In the genomic region with DNA sequence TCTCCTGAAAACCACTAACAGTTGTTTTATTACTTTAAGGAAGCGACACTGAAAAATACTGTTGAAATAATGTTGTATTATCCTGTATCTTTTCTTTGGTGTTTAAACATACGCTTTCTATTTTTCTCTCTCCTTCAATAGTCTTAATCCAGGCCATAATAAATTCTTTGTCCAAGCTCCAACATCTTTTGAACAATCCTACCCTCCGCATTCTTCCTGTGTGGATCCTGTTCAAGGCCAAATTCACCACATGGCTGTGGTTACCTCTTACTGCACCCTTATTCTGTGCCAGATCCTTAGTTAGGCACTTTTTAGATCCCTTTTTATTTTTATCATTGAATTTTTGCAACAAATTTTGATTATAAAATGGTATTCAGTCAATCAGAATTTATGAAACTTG, we compare ENCODE assay signal across 29 cellular contexts.
"Had no signal": no experiment of that assay in that cellular context is flagged by ENCODE, and none has a peak within 500 bp of the region (broad histone marks: within the 10 kb centered on the region; RNA-seq: fewer than 3 reads in every experiment).

No MANE protein-coding gene starts in this region.

- H3K27me3 ChIP-seq: neutrophil, pancreas, right atrium auricular region, right lobe of liver, sigmoid colon, stomach, thyroid gland, tibial nerve, upper lobe of left lung, vagina had no signal

- H3K9me3 ChIP-seq: neutrophil, pancreas, prostate gland, right atrium auricular region, right lobe of liver, sigmoid colon, stomach, thoracic aorta, thyroid gland, upper lobe of left lung, vagina had no signal

- H3K27ac Mint-ChIP-seq: naive thymus-derived CD8-positive, alpha-beta T cell; natural killer cell treated with Interleukin-12 subunit alpha and Interleukin-12 subunit beta and Interleukin-15 and Interleukin-18, amount 100 ng/mL, for 72 hours; nephron progenitor cell; stimulated activated effector memory CD8-positive, alpha-beta T cell treated with anti-CD3 and anti-CD28 coated beads, Interleukin-12 subunit alpha, Interleukin-12 subunit beta, amount 100 ng/mL, for 72 hours; stimulated activated naive B cell treated with anti-CD40 and anti-IgM and Interleukin-4, amounts not matched to agents 10 μg/mL and 1 μg/mL and 100 μg/mL, for 72 hours; stimulated activated naive CD8-positive, alpha-beta T cell treated with anti-CD3 and anti-CD28 coated beads, Interleukin-15, Interleukin-2, amounts not matched to agents 100 ng/mL and 50 ng/mL, for 24 hours had no signal

- DNase-seq: naive thymus-derived CD8-positive, alpha-beta T cell; nephron progenitor cell; nucleus accumbens; pancreas; retina; right lobe of liver; sigmoid colon; small intestine; stimulated activated CD4-positive, alpha-beta T cell treated with anti-CD3 and anti-CD28 coated beads, Interleukin-15, amount 100 ng/mL, for 24 hours; stimulated activated CD4-positive, alpha-beta T cell treated with anti-CD3 and anti-CD28 coated beads, Interleukin-2, amount 100 ng/mL, for 24 hours; stimulated activated CD4-positive, alpha-beta T cell treated with anti-CD3 and anti-CD28 coated beads, Interleukin-2, amount 100 ng/mL, for 48 hours; stimulated activated CD4-positive, alpha-beta T cell treated with anti-CD3 and anti-CD28 coated beads, Interleukin-4, amount 100 ng/mL, for 24 hours; stimulated activated naive B cell treated with anti-CD40 and anti-IgM and Interleukin-4, amounts not matched to agents 10 μg/mL and 1 μg/mL and 100 μg/mL, for 72 hours; stimulated activated naive CD4-positive, alpha-beta T cell treated with Interleukin-2 at 50 U/mL for 16 hours; stomach; thyroid gland; trophoblast cell; upper lobe of left lung had no signal

- H3K4me3 Mint-ChIP-seq: naive thymus-derived CD8-positive, alpha-beta T cell; natural killer cell treated with Interleukin-12 subunit alpha and Interleukin-12 subunit beta and Interleukin-15 and Interleukin-18, amount 100 ng/mL, for 72 hours; nephron progenitor cell; neural crest cell; stimulated activated effector memory CD8-positive, alpha-beta T cell treated with anti-CD3 and anti-CD28 coated beads, Interleukin-12 subunit alpha, Interleukin-12 subunit beta, amount 100 ng/mL, for 72 hours; stimulated activated naive B cell treated with anti-CD40 and anti-IgM and Interleukin-4, amounts not matched to agents 10 μg/mL and 1 μg/mL and 100 μg/mL, for 72 hours; stimulated activated naive CD8-positive, alpha-beta T cell treated with anti-CD3 and anti-CD28 coated beads, Interleukin-15, Interleukin-2, amounts not matched to agents 100 ng/mL and 50 ng/mL, for 24 hours had no signal

- H3K36me3 Mint-ChIP-seq: naive thymus-derived CD8-positive, alpha-beta T cell; natural killer cell treated with Interleukin-12 subunit alpha and Interleukin-12 subunit beta and Interleukin-15 and Interleukin-18, amount 100 ng/mL, for 72 hours; stimulated activated effector memory CD8-positive, alpha-beta T cell treated with anti-CD3 and anti-CD28 coated beads, Interleukin-12 subunit alpha, Interleukin-12 subunit beta, amount 100 ng/mL, for 72 hours; stimulated activated naive B cell treated with anti-CD40 and anti-IgM and Interleukin-4, amounts not matched to agents 10 μg/mL and 1 μg/mL and 100 μg/mL, for 72 hours had no signal

- H3K4me3 ChIP-seq: pancreas, prostate gland, right atrium auricular region, right lobe of liver, sigmoid colon, stomach, thoracic aorta, thyroid gland, tibial nerve, upper lobe of left lung, vagina had no signal

- H3K9me3 Mint-ChIP-seq: natural killer cell treated with Interleukin-12 subunit alpha and Interleukin-12 subunit beta and Interleukin-15 and Interleukin-18, amount 100 ng/mL, for 72 hours; nephron progenitor cell; neural crest cell; stimulated activated naive B cell treated with anti-CD40 and anti-IgM and Interleukin-4, amounts not matched to agents 10 μg/mL and 1 μg/mL and 100 μg/mL, for 72 hours; stimulated activated naive CD8-positive, alpha-beta T cell treated with anti-CD3 and anti-CD28 coated beads, Interleukin-15, Interleukin-2, amounts not matched to agents 100 ng/mL and 50 ng/mL, for 24 hours had no signal

- FAIRE-seq: pancreas, small intestine, urothelium cell line had no signal

- H3K27me3 Mint-ChIP-seq: naive thymus-derived CD8-positive, alpha-beta T cell; natural killer cell treated with Interleukin-12 subunit alpha and Interleukin-12 subunit beta and Interleukin-15 and Interleukin-18, amount 100 ng/mL, for 72 hours; stimulated activated naive B cell treated with anti-CD40 and anti-IgM and Interleukin-4, amounts not matched to agents 10 μg/mL and 1 μg/mL and 100 μg/mL, for 72 hours; stimulated activated naive CD8-positive, alpha-beta T cell treated with anti-CD3 and anti-CD28 coated beads, Interleukin-15, Interleukin-2, amounts not matched to agents 100 ng/mL and 50 ng/mL, for 24 hours had no signal

- H3K4me1 ChIP-seq: pancreas, prostate gland, right atrium auricular region, right lobe of liver, sigmoid colon, stomach, thyroid gland, tibial nerve, upper lobe of left lung, vagina had no signal

- H3K27ac ChIP-seq: neutrophil, pancreas, prostate gland, right atrium auricular region, right lobe of liver, sigmoid colon, stomach, thoracic aorta, thyroid gland, tibial nerve, upper lobe of left lung, vagina had no signal

- H3K4me1 Mint-ChIP-seq: naive thymus-derived CD8-positive, alpha-beta T cell; nephron progenitor cell; neural crest cell; stimulated activated effector memory CD8-positive, alpha-beta T cell treated with anti-CD3 and anti-CD28 coated beads, Interleukin-12 subunit alpha, Interleukin-12 subunit beta, amount 100 ng/mL, for 72 hours; stimulated activated naive B cell treated with anti-CD40 and anti-IgM and Interleukin-4, amounts not matched to agents 10 μg/mL and 1 μg/mL and 100 μg/mL, for 72 hours had no signal

- H3K36me3 ChIP-seq: neutrophil, pancreas, prostate gland, right atrium auricular region, right lobe of liver, sigmoid colon, stomach, thoracic aorta, thyroid gland, tibial nerve, upper lobe of left lung, vagina had no signal
